9 cellular contexts compared by ENCODE assay signal in genomic region chr20:22182148-22182547, GRCh38.
"Had no signal": no experiment of that assay in that cellular context is flagged by ENCODE, and none has a peak within 500 bp of the region (broad histone marks: within the 10 kb centered on the region; RNA-seq: fewer than 3 reads in every experiment).

No MANE protein-coding gene starts in this region.

- H3K27ac ChIP-seq: GM23248, KMS-11 had no signal

- H2AFZ ChIP-seq: GM23248 had no signal

- H3K4me3 ChIP-seq: GM23248 had no signal

- H3K4me2 ChIP-seq: KMS-11 had no signal

- FAIRE-seq: H54, HTR-8/SVneo had no signal

- H3K9ac ChIP-seq: GM23248, KMS-11 had no signal

- DNase-seq: GM23248, GOT3, H9, HCEC 1CT, Karpas-422, KBM-7 had no signal
